Comparison of ENCODE assay signal across 1 cellular context in the genomic region with DNA sequence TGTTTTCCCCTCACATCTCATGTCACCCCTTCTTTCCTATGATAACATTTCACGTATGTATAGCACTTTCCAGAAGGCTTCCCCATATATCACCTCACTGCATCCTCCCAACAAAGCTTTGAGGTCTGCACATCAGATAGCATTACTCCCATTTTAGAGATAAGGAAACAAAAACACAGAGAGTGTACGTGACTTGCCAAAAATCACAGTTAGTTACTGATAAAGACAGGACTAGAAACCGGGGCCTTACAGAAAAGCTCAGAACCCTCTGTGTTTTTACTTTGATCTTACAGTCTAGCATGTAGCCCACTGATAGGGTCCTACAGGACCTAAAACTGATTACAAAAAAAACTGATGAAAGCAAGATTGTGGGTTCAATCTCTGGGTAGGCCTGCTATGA.
TF ChIP-seq lines count a peak whose summit lies in the region.

No MANE protein-coding gene starts in this region.

TF ChIP-seq in H1, 55 proteins besides CTCF, POLR2A, EP300 and RAD21:
- no peak for TF ChIP-seq TCF12 (IDR thresholded peaks at IDR 0.05; ENCODE audit: low read depth, low read length)
- TF ChIP-seq KDM5A (IDR thresholded peaks at IDR 0.05; ENCODE audit: low read length), result no peak
- no peak for TF ChIP-seq NRF1 (IDR thresholded peaks at IDR 0.05; ENCODE audit: low read depth, low read length)
- no peak for TF ChIP-seq BRCA1 (IDR thresholded peaks at IDR 0.05; ENCODE audit: low read depth, low read length)
- TF ChIP-seq TAF1 (IDR thresholded peaks at IDR 0.05; ENCODE audit: low read depth, low read length), result no peak
- no peak for TF ChIP-seq CREB1 (IDR thresholded peaks at IDR 0.05)
